ENCODE assay signal across 1 cellular context in genomic region chr17:18267366-18267765, GRCh38.
TF ChIP-seq lines count a peak whose summit lies in the region.

No MANE protein-coding gene starts in this region.

TF ChIP-seq in HepG2, 621 proteins besides CTCF, POLR2A, EP300 and RAD21:
- TF ChIP-seq ZNF83 (CRISPR knock-in tag; IDR thresholded peaks at IDR 0.05; ENCODE audit: borderline replicate concordance), result no peak
- TF ChIP-seq MXD3 (CRISPR knock-in tag; IDR thresholded peaks at IDR 0.05), result no peak
- TF ChIP-seq, protein P1, sequence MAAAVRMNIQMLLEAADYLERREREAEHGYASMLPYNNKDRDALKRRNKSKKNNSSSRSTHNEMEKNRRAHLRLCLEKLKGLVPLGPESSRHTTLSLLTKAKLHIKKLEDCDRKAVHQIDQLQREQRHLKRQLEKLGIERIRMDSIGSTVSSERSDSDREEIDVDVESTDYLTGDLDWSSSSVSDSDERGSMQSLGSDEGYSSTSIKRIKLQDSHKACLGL (CRISPR knock-in tag; IDR thresholded peaks at IDR 0.05), result no peak
- TF ChIP-seq HIC2 (CRISPR knock-in tag; IDR thresholded peaks at IDR 0.05; ENCODE audit: low read depth), result no peak
- TF ChIP-seq MNT (IDR thresholded peaks at IDR 0.05), result no peak
- TF ChIP-seq, protein P2, sequence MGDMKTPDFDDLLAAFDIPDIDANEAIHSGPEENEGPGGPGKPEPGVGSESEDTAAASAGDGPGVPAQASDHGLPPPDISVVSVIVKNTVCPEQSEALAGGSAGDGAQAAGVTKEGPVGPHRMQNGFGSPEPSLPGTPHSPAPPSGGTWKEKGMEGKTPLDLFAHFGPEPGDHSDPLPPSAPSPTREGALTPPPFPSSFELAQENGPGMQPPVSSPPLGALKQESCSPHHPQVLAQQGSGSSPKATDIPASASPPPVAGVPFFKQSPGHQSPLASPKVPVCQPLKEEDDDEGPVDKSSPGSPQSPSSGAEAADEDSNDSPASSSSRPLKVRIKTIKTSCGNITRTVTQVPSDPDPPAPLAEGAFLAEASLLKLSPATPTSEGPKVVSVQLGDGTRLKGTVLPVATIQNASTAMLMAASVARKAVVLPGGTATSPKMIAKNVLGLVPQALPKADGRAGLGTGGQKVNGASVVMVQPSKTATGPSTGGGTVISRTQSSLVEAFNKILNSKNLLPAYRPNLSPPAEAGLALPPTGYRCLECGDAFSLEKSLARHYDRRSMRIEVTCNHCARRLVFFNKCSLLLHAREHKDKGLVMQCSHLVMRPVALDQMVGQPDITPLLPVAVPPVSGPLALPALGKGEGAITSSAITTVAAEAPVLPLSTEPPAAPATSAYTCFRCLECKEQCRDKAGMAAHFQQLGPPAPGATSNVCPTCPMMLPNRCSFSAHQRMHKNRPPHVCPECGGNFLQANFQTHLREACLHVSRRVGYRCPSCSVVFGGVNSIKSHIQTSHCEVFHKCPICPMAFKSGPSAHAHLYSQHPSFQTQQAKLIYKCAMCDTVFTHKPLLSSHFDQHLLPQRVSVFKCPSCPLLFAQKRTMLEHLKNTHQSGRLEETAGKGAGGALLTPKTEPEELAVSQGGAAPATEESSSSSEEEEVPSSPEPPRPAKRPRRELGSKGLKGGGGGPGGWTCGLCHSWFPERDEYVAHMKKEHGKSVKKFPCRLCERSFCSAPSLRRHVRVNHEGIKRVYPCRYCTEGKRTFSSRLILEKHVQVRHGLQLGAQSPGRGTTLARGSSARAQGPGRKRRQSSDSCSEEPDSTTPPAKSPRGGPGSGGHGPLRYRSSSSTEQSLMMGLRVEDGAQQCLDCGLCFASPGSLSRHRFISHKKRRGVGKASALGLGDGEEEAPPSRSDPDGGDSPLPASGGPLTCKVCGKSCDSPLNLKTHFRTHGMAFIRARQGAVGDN (CRISPR knock-in tag; IDR thresholded peaks at IDR 0.05), result peak; percentile 4; the same call in 1 of the 2 replicates
- no peak for TF ChIP-seq ZBTB26 (CRISPR knock-in tag; IDR thresholded peaks at IDR 0.05; ENCODE audit: borderline replicate concordance)
- TF ChIP-seq ATF7-NPFF (CRISPR knock-in tag; IDR thresholded peaks at IDR 0.05; ENCODE audit: low read depth), result no peak
- no peak for TF ChIP-seq PTBP1 (IDR thresholded peaks at IDR 0.05; ENCODE audit: low read depth, low read length, poor library complexity, severe bottlenecking)
- peak; percentile 49 for TF ChIP-seq AGO2 (optimal IDR thresholded peaks at IDR 0.05; ENCODE audit: low read depth, low read length)
- no peak for TF ChIP-seq ZNF510 (CRISPR knock-in tag; IDR thresholded peaks at IDR 0.05; ENCODE audit: low read depth)
- TF ChIP-seq ZC3H13 (CRISPR knock-in tag; IDR thresholded peaks at IDR 0.05), result peak; percentile 40; the same call in 1 of the 2 replicates
- TF ChIP-seq ZNF713 (CRISPR knock-in tag; IDR thresholded peaks at IDR 0.05), result no peak
- TF ChIP-seq, protein P3, sequence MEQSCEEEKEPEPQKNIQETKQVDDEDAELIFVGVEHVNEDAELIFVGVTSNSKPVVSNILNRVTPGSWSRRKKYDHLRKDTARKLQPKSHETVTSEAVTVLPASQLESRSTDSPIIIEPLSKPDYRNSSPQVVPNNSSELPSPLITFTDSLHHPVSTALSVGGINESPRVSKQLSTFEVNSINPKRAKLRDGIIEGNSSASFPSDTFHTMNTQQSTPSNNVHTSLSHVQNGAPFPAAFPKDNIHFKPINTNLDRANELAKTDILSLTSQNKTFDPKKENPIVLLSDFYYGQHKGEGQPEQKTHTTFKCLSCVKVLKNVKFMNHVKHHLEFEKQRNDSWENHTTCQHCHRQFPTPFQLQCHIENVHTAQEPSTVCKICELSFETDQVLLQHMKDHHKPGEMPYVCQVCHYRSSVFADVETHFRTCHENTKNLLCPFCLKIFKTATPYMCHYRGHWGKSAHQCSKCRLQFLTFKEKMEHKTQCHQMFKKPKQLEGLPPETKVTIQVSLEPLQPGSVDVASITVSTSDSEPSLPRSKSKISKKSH (CRISPR knock-in tag; IDR thresholded peaks at IDR 0.05; ENCODE audit: borderline replicate concordance), result no peak
TF ChIP-seq in HepG2: peak in this region for 3.
